ENCODE assay signal across 18 cellular contexts in genomic region chr17:70184770-70185169, GRCh38. TPM values are rescaled to one million over a fixed set of nuclear protein-coding genes. Genes with fewer than 3 reads are reported as not detected.
DNase-seq lines count a peak whose midpoint lies in the region; ATAC-seq and TF ChIP-seq lines count a peak whose summit lies in the region.
"Had no signal": no experiment of that assay in that cellular context is flagged by ENCODE, and none has a peak within 500 bp of the region (broad histone marks: within the 10 kb centered on the region; RNA-seq: fewer than 3 reads in every experiment).

No MANE protein-coding gene starts in this region.

- no peaks in the 10 kb centered on the region for H3K9me3 ChIP-seq in parathyroid adenoma (ENCODE audit: control insufficient read depth, low read length)
- no peaks in the 10 kb centered on the region for H3K9me3 ChIP-seq in CD8-positive, alpha-beta memory T cell (ENCODE audit: low read length)
- H3K9me3 ChIP-seq: SJSA1 had no signal

- peak; percentile 67 for DNase-seq in EL
- peak; percentile 88 for DNase-seq in fibroblast of mammary gland (ENCODE audit: low read depth)
- no peak for DNase-seq in SW 1271 (lab: John Stamatoyannopoulos, UW)
- no peak for DNase-seq in activated CD4-positive, alpha-beta memory T cell treated with anti-CD3 and anti-CD28 coated beads for 36 hours
- DNase-seq in natural killer cell = no peak
- DNase-seq in CD8-positive, alpha-beta memory T cell = no peak
- DNase-seq: foreskin melanocyte; GDM1; NCI-H2081 treated with DMSO at 0.1 percent for 48 hours; retina; stimulated activated CD4-positive, alpha-beta T cell treated with anti-CD3 and anti-CD28 coated beads, Interleukin-4, amount 100 ng/mL, for 24 hours had no signal

- CTCF ChIA-PET in activated CD4-positive, alpha-beta memory T cell treated with anti-CD3 and anti-CD28 coated beads for 36 hours (lab: Charles Lee) = no interaction called here
- CTCF ChIA-PET in CD8-positive, alpha-beta memory T cell (lab: Charles Lee) = no interaction called here

- no peak for TF ChIP-seq CTCF in fibroblast of mammary gland (conservative IDR thresholded peaks at IDR 0.05; ENCODE audit: control insufficient read depth, insufficient read depth, low read depth, low read length)
- no peak for TF ChIP-seq CTCF in parathyroid adenoma (IDR thresholded peaks at IDR 0.05)
- no peak for TF ChIP-seq CTCF in natural killer cell (IDR thresholded peaks at IDR 0.05)

- peaks cover 1% of the 10 kb centered on the region for H3K27me3 Mint-ChIP-seq in activated CD4-positive, alpha-beta memory T cell treated with anti-CD3 and anti-CD28 coated beads for 36 hours
- no peaks in the 10 kb centered on the region for H3K27me3 Mint-ChIP-seq in natural killer cell (ENCODE audit: low read depth in 2 of 2)
- no peaks in the 10 kb centered on the region for H3K27me3 Mint-ChIP-seq in CD8-positive, alpha-beta memory T cell

- no peak overlapping the region for H3K4me2 ChIP-seq in parathyroid adenoma (ENCODE audit: low read length)
- H3K4me2 ChIP-seq: GM23338 had no signal

- H3K4me1 ChIP-seq in parathyroid adenoma = peaks cover 13% of the 10 kb centered on the region
- H3K4me1 ChIP-seq in CD8-positive, alpha-beta memory T cell (ENCODE audit: insufficient read depth, low read length) = no peaks in the 10 kb centered on the region
- H3K4me1 ChIP-seq: SJSA1 had no signal

- H3K36me3 Mint-ChIP-seq in activated CD4-positive, alpha-beta memory T cell treated with anti-CD3 and anti-CD28 coated beads for 36 hours = no peaks in the 10 kb centered on the region
- no peaks in the 10 kb centered on the region for H3K36me3 Mint-ChIP-seq in natural killer cell
- H3K36me3 Mint-ChIP-seq in CD8-positive, alpha-beta memory T cell = no peaks in the 10 kb centered on the region
- H3K36me3 Mint-ChIP-seq: stimulated activated effector memory CD8-positive, alpha-beta T cell treated with anti-CD3 and anti-CD28 coated beads, Interleukin-12 subunit alpha, Interleukin-12 subunit beta, amount 100 ng/mL, for 72 hours had no signal

- no peaks in the 10 kb centered on the region for H3K27me3 ChIP-seq in parathyroid adenoma (ENCODE audit: control insufficient read depth, insufficient read depth, low read length)
- H3K27me3 ChIP-seq in CD8-positive, alpha-beta memory T cell (ENCODE audit: insufficient read depth, low read length, poor library complexity, severe bottlenecking) = no peaks in the 10 kb centered on the region

- no peaks in the 10 kb centered on the region for H3K36me3 ChIP-seq in parathyroid adenoma (ENCODE audit: control insufficient read depth, insufficient read depth, low read length)
- H3K36me3 ChIP-seq in CD8-positive, alpha-beta memory T cell (ENCODE audit: insufficient read depth, low read length) = no peaks in the 10 kb centered on the region
- H3K36me3 ChIP-seq: SJSA1 had no signal

- peak overlapping the region; percentile 63 for H3K27ac ChIP-seq in parathyroid adenoma
- H3K27ac ChIP-seq in CD8-positive, alpha-beta memory T cell (ENCODE audit: low read depth, low read length) = no peak overlapping the region
- H3K27ac ChIP-seq: HL-60, SJSA1 had no signal

- ATAC-seq in SK-N-SH treated with all-trans-retinoic acid at 6 μM for 48 hours (peak; percentile 82), natural killer cell (no peak)
- ATAC-seq: GM23338; stimulated activated effector memory CD8-positive, alpha-beta T cell treated with anti-CD3 and anti-CD28 coated beads, Interleukin-12 subunit alpha, Interleukin-12 subunit beta, amount 100 ng/mL, for 72 hours had no signal

- no peaks in the 10 kb centered on the region for H3K79me2 ChIP-seq in parathyroid adenoma

- no peaks in the 10 kb centered on the region for H3K9me3 Mint-ChIP-seq in activated CD4-positive, alpha-beta memory T cell treated with anti-CD3 and anti-CD28 coated beads for 36 hours
- peaks cover 0 to 5% of the 10 kb centered on the region in 2 donors for H3K9me3 Mint-ChIP-seq in natural killer cell
- peaks cover 0 to 1% (median 0%) of the 10 kb centered on the region in 5 donors for H3K9me3 Mint-ChIP-seq in CD8-positive, alpha-beta memory T cell
- H3K9me3 Mint-ChIP-seq: GM23338 had no signal

- H3K27ac Mint-ChIP-seq in activated CD4-positive, alpha-beta memory T cell treated with anti-CD3 and anti-CD28 coated beads for 36 hours = no peak overlapping the region
- no peak overlapping the region for H3K27ac Mint-ChIP-seq in natural killer cell
- peak overlapping the region in 1 of 8 donors; percentile 88 for H3K27ac Mint-ChIP-seq in CD8-positive, alpha-beta memory T cell
- H3K27ac Mint-ChIP-seq: GM23338; stimulated activated effector memory CD8-positive, alpha-beta T cell treated with anti-CD3 and anti-CD28 coated beads, Interleukin-12 subunit alpha, Interleukin-12 subunit beta, amount 100 ng/mL, for 72 hours had no signal

- POLR2A ChIA-PET in activated CD4-positive, alpha-beta memory T cell treated with anti-CD3 and anti-CD28 coated beads for 36 hours (lab: Charles Lee) = no interaction called here
- POLR2A ChIA-PET in CD8-positive, alpha-beta memory T cell (lab: Charles Lee) = no interaction called here

- no peak overlapping the region for H3K4me3 ChIP-seq in fibroblast of mammary gland (ENCODE audit: control insufficient read depth, low read depth, low read length)
- H3K4me3 ChIP-seq in parathyroid adenoma (ENCODE audit: low read depth, low read length) = no peak overlapping the region
- no peak overlapping the region for H3K4me3 ChIP-seq in CD8-positive, alpha-beta memory T cell (ENCODE audit: low read length)
- H3K4me3 ChIP-seq: GM23338, SJSA1 had no signal

- H3K4me3 Mint-ChIP-seq in activated CD4-positive, alpha-beta memory T cell treated with anti-CD3 and anti-CD28 coated beads for 36 hours = no peak overlapping the region
- no peak overlapping the region for H3K4me3 Mint-ChIP-seq in natural killer cell
- H3K4me3 Mint-ChIP-seq in CD8-positive, alpha-beta memory T cell = no peak overlapping the region
- H3K4me3 Mint-ChIP-seq: GM23338; stimulated activated effector memory CD8-positive, alpha-beta T cell treated with anti-CD3 and anti-CD28 coated beads, Interleukin-12 subunit alpha, Interleukin-12 subunit beta, amount 100 ng/mL, for 72 hours had no signal

- no peaks in the 10 kb centered on the region for H3K4me1 Mint-ChIP-seq in activated CD4-positive, alpha-beta memory T cell treated with anti-CD3 and anti-CD28 coated beads for 36 hours (ENCODE audit: low read depth)
- H3K4me1 Mint-ChIP-seq in natural killer cell = no peaks in the 10 kb centered on the region
- H3K4me1 Mint-ChIP-seq in CD8-positive, alpha-beta memory T cell = no peaks in the 10 kb centered on the region
- H3K4me1 Mint-ChIP-seq: stimulated activated effector memory CD8-positive, alpha-beta T cell treated with anti-CD3 and anti-CD28 coated beads, Interleukin-12 subunit alpha, Interleukin-12 subunit beta, amount 100 ng/mL, for 72 hours had no signal

- no peak overlapping the region for H2AFZ ChIP-seq in parathyroid adenoma
- H2AFZ ChIP-seq: GM23338 had no signal

- no peak overlapping the region for H3K9ac ChIP-seq in parathyroid adenoma

- intact Hi-C loops in activated CD4-positive, alpha-beta memory T cell treated with anti-CD3 and anti-CD28 coated beads for 36 hours (cut with micrococcal nuclease) = no loop called here
- intact Hi-C loops in natural killer cell (cut with micrococcal nuclease) = no loop called here

TF ChIP-seq in SK-N-SH treated with all-trans-retinoic acid at 6 μM for 48 hours, 23 proteins besides CTCF, POLR2A, EP300 and RAD21:
- TF ChIP-seq POU6F1 (CRISPR knock-in tag; IDR thresholded peaks at IDR 0.05; ENCODE audit: borderline replicate concordance, low read depth) (peak; percentile 78; the same call in 1 of the 2 replicates), ZFP3 (CRISPR knock-in tag; IDR thresholded peaks at IDR 0.05) (no peak)

RNA-seq across cellular contexts. Expression of gene KCNJ2, which starts 15.4 kb away (rescaled TPM):
- total RNA-seq in activated CD4-positive, alpha-beta memory T cell treated with anti-CD3 and anti-CD28 coated beads for 36 hours = not detected
- total RNA-seq in natural killer cell = 1 to 10 TPM in 1 of 3 donors, under 1 TPM in 1, not detected in 1; 0.14 to 2.5 TPM
- total RNA-seq in CD8-positive, alpha-beta memory T cell = not detected
- not detected for polyA plus RNA-seq in CD8-positive, alpha-beta memory T cell
- total RNA-seq: activated CD8-positive, alpha-beta memory T cell treated with anti-CD3 and anti-CD28 coated beads for 36 hours had no signal

Comparison
In these comparisons a context has a peak if more than half of its experiments do, and no peak if none do; other contexts are left out.
1. DNase-seq: peak in EL (single experiment) and fibroblast of mammary gland (single experiment); none in SW 1271 (0 of 2), activated CD4-positive, alpha-beta memory T cell treated with anti-CD3 and anti-CD28 coated beads for 36 hours (single experiment), natural killer cell (single experiment) and CD8-positive, alpha-beta memory T cell (0 of 5).